In genomic region chr14:82710257-82710841, GRCh38 we compare ENCODE assay signal across 10 cellular contexts.
A peak's percentile ranks its signal among the peaks of the same experiment; 100 is the strongest.
DNase-seq lines count a peak whose midpoint lies in the region; ATAC-seq and TF ChIP-seq lines count a peak whose summit lies in the region.
"Had no signal": no experiment of that assay in that cellular context is flagged by ENCODE, and none has a peak within 500 bp of the region (broad histone marks: within the 10 kb centered on the region; RNA-seq: fewer than 3 reads in every experiment).

No MANE protein-coding gene starts in this region.

- peaks cover 0 to 4% (median 3%) of the 10 kb centered on the region in 3 donors for H3K9me3 Mint-ChIP-seq in T-cell

- H3K36me3 ChIP-seq in Panc1 (ENCODE audit: control insufficient read depth, insufficient read depth, low read length), result no peaks in the 10 kb centered on the region
- H3K36me3 ChIP-seq in vagina, result no peaks in the 10 kb centered on the region
- H3K36me3 ChIP-seq: Peyer's patch had no signal

- no TSS peak for BruUV-seq in Panc1 (replicated peaks; lab: Mats Ljungman, UMichigan)

- DNase-seq in AML-193 (lab: John Stamatoyannopoulos, UW), result peak; percentile 39 to 56
- DNase-seq in Panc1 (ENCODE audit: low read depth, low spot score), result peak; percentile 28
- peak in 5 of 10 donors; percentile 6 to 59 (median 33) for DNase-seq in dorsolateral prefrontal cortex
- DNase-seq in mucosa of gallbladder (ENCODE audit: low spot score), result peak; percentile 38
- no peak for DNase-seq in vagina (ENCODE audit: extremely low spot score in 2 of 2)
- DNase-seq in T-cell, result no peak

- no peak overlapping the region for H3K4me3 Mint-ChIP-seq in T-cell

- POLR2A ChIA-PET in Panc1 (lab: Charles Lee), result no interaction called here
- POLR2A ChIA-PET in T-cell (lab: Charles Lee), result no interaction called here

- H3K4me1 ChIP-seq in Panc1 (ENCODE audit: control insufficient read depth, insufficient read depth, low read length) (no peaks in the 10 kb centered on the region), vagina (no peaks in the 10 kb centered on the region)
- H3K4me1 ChIP-seq: Peyer's patch had no signal

- H3K9me3 ChIP-seq in Panc1 (ENCODE audit: control insufficient read depth, insufficient read depth, low read depth, low read length), result no peaks in the 10 kb centered on the region
- H3K9me3 ChIP-seq in vagina, result no peaks in the 10 kb centered on the region
- H3K9me3 ChIP-seq: Peyer's patch had no signal

- no peak for TF ChIP-seq POLR2A in vagina (IDR thresholded peaks at IDR 0.05)

- TF ChIP-seq CTCF in GM12873 (IDR thresholded peaks at IDR 0.05; ENCODE audit: insufficient read depth, low read depth, low read length, missing control alignments) (peak; percentile 89), Panc1 (IDR thresholded peaks at IDR 0.05) (peak; percentile 76), dorsolateral prefrontal cortex (IDR thresholded peaks at IDR 0.05 in 54 of 56, conservative IDR thresholded peaks at IDR 0.05 in 2 of 56; ENCODE audit: low read depth in 1 of 56, partially characterized antibody in 56 of 56) (peak; percentile 44 to 90 (median 69)), vagina (IDR thresholded peaks at IDR 0.05) (peak in 2 of 3 experiments; percentile 22 to 31)

- intact Hi-C loops in Panc1 (cut with micrococcal nuclease; ENCODE audit: unreplicated experiment), result no loop called here
- intact Hi-C loops in dorsolateral prefrontal cortex (cut with DNase I), result no loop called here
- intact Hi-C loops in vagina (cut with DNase I), result no loop called here

- H3K27ac Mint-ChIP-seq in T-cell, result no peak overlapping the region

- CTCF ChIA-PET in Panc1 (lab: Charles Lee), result no interaction called here
- CTCF ChIA-PET in T-cell (lab: Charles Lee), result no interaction called here

- no peak overlapping the region for H3K4me3 ChIP-seq in Panc1 (ENCODE audit: low read depth in 2 of 2, low read length in 2 of 2)
- H3K4me3 ChIP-seq in dorsolateral prefrontal cortex, result no peak overlapping the region
- H3K4me3 ChIP-seq in vagina, result no peak overlapping the region
- H3K4me3 ChIP-seq: Peyer's patch, skin epidermis had no signal

- H3K36me3 Mint-ChIP-seq in T-cell, result no peaks in the 10 kb centered on the region

- H3K27me3 Mint-ChIP-seq in T-cell, result no peaks in the 10 kb centered on the region

- H3K27me3 ChIP-seq in Panc1 (ENCODE audit: control insufficient read depth, insufficient read depth, low read length) (no peaks in the 10 kb centered on the region), dorsolateral prefrontal cortex (no peaks in the 10 kb centered on the region), vagina (no peaks in the 10 kb centered on the region)
- H3K27me3 ChIP-seq: Peyer's patch had no signal

- H3K4me1 Mint-ChIP-seq in T-cell, result no peaks in the 10 kb centered on the region

- peak; percentile 56 for ATAC-seq in HG03460 (IDR thresholded peaks at IDR 0.05; ENCODE audit: unreplicated experiment)
- ATAC-seq in Panc1, result no peak
- no peak for ATAC-seq in T-cell (replicated peaks in 1 of 4)

- H3K27ac ChIP-seq in Panc1 (ENCODE audit: low read length), result no peak overlapping the region
- no peak overlapping the region for H3K27ac ChIP-seq in dorsolateral prefrontal cortex
- H3K27ac ChIP-seq in vagina, result no peak overlapping the region
- H3K27ac ChIP-seq: Peyer's patch, skin epidermis had no signal

- in situ Hi-C loops in Panc1 (cut with HindIII; ENCODE audit: low pct_unique_long_range_greater_than_20kb, low sequenced_read_pairs), result no loop called here

Comparison
In these comparisons a context has a peak if more than half of its experiments do, and no peak if none do; other contexts are left out.
1. DNase-seq: peak in AML-193 (2 of 2), Panc1 (single experiment) and mucosa of gallbladder (single experiment); none in vagina (0 of 2) and T-cell (0 of 34).
2. CTCF ChIP-seq: peak in every context shown above with its lines; median percentile 89 in GM12873; 76 in Panc1; 69 in dorsolateral prefrontal cortex; 26 in vagina.